In the genomic region with DNA sequence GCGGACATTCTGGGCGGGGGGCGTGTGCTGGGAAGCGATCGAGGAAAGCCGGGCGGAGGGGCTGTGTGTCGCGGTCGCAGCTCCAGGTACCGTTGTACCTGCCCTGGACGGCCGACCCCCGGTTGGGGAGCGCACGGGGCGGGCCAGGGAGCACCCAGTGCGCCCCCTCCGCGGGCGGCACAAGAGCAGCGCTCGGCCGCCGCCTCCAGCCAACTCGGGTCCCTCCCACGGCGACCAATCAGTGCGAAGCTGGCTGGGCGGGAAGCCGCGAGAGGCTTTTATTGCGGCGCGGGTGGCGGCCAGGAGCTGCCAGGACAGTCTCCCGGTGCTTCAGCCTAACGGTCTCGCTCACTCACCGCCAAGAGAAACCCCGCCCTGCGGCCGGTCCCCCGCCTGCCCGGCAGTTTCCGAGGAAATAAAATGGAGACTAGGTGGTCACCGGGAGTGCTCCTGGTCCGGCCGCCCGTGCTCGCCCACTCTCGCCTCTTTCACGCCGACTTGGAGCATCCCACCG, we compare ENCODE assay signal across 10 cellular contexts. TPM values are rescaled to one million over a fixed set of nuclear protein-coding genes. Genes with fewer than 3 reads are reported as not detected.
DNase-seq lines count a peak whose midpoint lies in the region; ATAC-seq and TF ChIP-seq lines count a peak whose summit lies in the region.
"Had no signal": no experiment of that assay in that cellular context is flagged by ENCODE, and none has a peak within 500 bp of the region (broad histone marks: within the 10 kb centered on the region; RNA-seq: fewer than 3 reads in every experiment).

No MANE protein-coding gene starts in this region.

- H3K4me2 ChIP-seq in hepatocyte: peak overlapping the region; percentile 76

- DNase-seq in DMS79 (lab: John Stamatoyannopoulos, UW): peak; percentile 75
- DNase-seq in NCI-H146 treated with DMSO at 0.1 percent for 48 hours (lab: John Stamatoyannopoulos, UW; ENCODE audit: unreplicated experiment): peak; percentile 73
- DNase-seq in hepatocyte (ENCODE audit: low spot score): peak; percentile 63
- peak; percentile 29 for DNase-seq in progenitor cell of endocrine pancreas (ENCODE audit: low spot score, unreplicated experiment)

- peaks cover 10% of the 10 kb centered on the region for H3K79me2 ChIP-seq in hepatocyte

- peaks cover 56% of the 10 kb centered on the region for H3K27me3 ChIP-seq in hepatocyte

- peaks cover 6% of the 10 kb centered on the region for H3K4me1 Mint-ChIP-seq in activated T-helper 17 cell treated with anti-CD3 and anti-CD28 coated beads, Interleukin-2, amount 50 U/mL, for 72 hours
- peaks cover 16% of the 10 kb centered on the region for H3K4me1 Mint-ChIP-seq in progenitor cell of endocrine pancreas (ENCODE audit: low read depth)

- WGBS in hepatocyte (ENCODE audit: low lambda C conversion rate, missing lambda C conversion rate): 1% methylated on average over 45 of the region's 55 CpGs

- H3K9me2 ChIP-seq in hepatocyte (replicated peaks; ENCODE audit: insufficient read depth): no peaks in the 10 kb centered on the region

- no peak for TF ChIP-seq CTCF in hepatocyte (IDR thresholded peaks at IDR 0.05; ENCODE audit: poor library complexity)
- TF ChIP-seq CTCF in progenitor cell of endocrine pancreas (IDR thresholded peaks at IDR 0.05; ENCODE audit: unreplicated experiment): no peak

- H3K27me3 Mint-ChIP-seq in activated T-helper 17 cell treated with anti-CD3 and anti-CD28 coated beads, Interleukin-2, amount 50 U/mL, for 72 hours: peaks cover 49% of the 10 kb centered on the region
- peaks cover 64% of the 10 kb centered on the region for H3K27me3 Mint-ChIP-seq in progenitor cell of endocrine pancreas

- H3K9me3 ChIP-seq in hepatocyte (ENCODE audit: low read depth): no peaks in the 10 kb centered on the region

- H3K9me3 Mint-ChIP-seq in activated T-helper 17 cell treated with anti-CD3 and anti-CD28 coated beads, Interleukin-2, amount 50 U/mL, for 72 hours: no peaks in the 10 kb centered on the region
- no peaks in the 10 kb centered on the region for H3K9me3 Mint-ChIP-seq in progenitor cell of endocrine pancreas (ENCODE audit: low read depth)
- H3K9me3 Mint-ChIP-seq: memory B cell had no signal

- no peaks in the 10 kb centered on the region for H4K20me1 ChIP-seq in hepatocyte (ENCODE audit: insufficient read depth, poor library complexity, severe bottlenecking)

- no peak for ATAC-seq in activated T-helper 17 cell treated with anti-CD3 and anti-CD28 coated beads, Interleukin-2, amount 50 U/mL, for 72 hours (replicated peaks)
- ATAC-seq in GM18858 (IDR thresholded peaks at IDR 0.05; ENCODE audit: unreplicated experiment) (no peak), GM21360 (IDR thresholded peaks at IDR 0.05; ENCODE audit: unreplicated experiment) (no peak), GM21367 (IDR thresholded peaks at IDR 0.05; ENCODE audit: unreplicated experiment) (no peak)

- no peaks in the 10 kb centered on the region for H3K4me1 ChIP-seq in hepatocyte (ENCODE audit: insufficient read depth)

- no peak overlapping the region for H3K27ac ChIP-seq in hepatocyte

- H3K36me3 ChIP-seq in hepatocyte (replicated peaks; ENCODE audit: insufficient read depth, low read depth): no peaks in the 10 kb centered on the region

- peak overlapping the region; percentile 49 for H2AFZ ChIP-seq in hepatocyte

- H3K36me3 Mint-ChIP-seq in activated T-helper 17 cell treated with anti-CD3 and anti-CD28 coated beads, Interleukin-2, amount 50 U/mL, for 72 hours (ENCODE audit: low read depth): no peaks in the 10 kb centered on the region
- H3K36me3 Mint-ChIP-seq in progenitor cell of endocrine pancreas (ENCODE audit: insufficient read depth): no peaks in the 10 kb centered on the region
- H3K36me3 Mint-ChIP-seq: IgD-negative memory B cell had no signal

- no peak overlapping the region for H3K27ac Mint-ChIP-seq in activated T-helper 17 cell treated with anti-CD3 and anti-CD28 coated beads, Interleukin-2, amount 50 U/mL, for 72 hours
- H3K27ac Mint-ChIP-seq in progenitor cell of endocrine pancreas: no peak overlapping the region
- H3K27ac Mint-ChIP-seq: IgD-negative memory B cell, memory B cell had no signal

- H3K4me3 Mint-ChIP-seq in activated T-helper 17 cell treated with anti-CD3 and anti-CD28 coated beads, Interleukin-2, amount 50 U/mL, for 72 hours: peak overlapping the region; percentile 74
- peak overlapping the region; percentile 81 for H3K4me3 Mint-ChIP-seq in progenitor cell of endocrine pancreas (ENCODE audit: low read depth)

- H3K4me3 ChIP-seq in hepatocyte: peak overlapping the region; percentile 39

RNA-seq across cellular contexts. Expression of a gene that starts 1.7 kb away (rescaled TPM):
- not detected for total RNA-seq in activated T-helper 17 cell treated with anti-CD3 and anti-CD28 coated beads, Interleukin-2, amount 50 U/mL, for 72 hours
- total RNA-seq in hepatocyte (25.6 and 27.2 TPM in 2 replicates), progenitor cell of endocrine pancreas (17.8 and 27.3 TPM in 2 replicates)
- polyA plus RNA-seq in hepatocyte: 12.4 and 15.0 TPM in 2 replicates
- polyA plus RNA-seq: IgD-negative memory B cell had no signal

Comparison
In these comparisons a context has a peak if more than half of its experiments do, and no peak if none do; other contexts are left out.
1. RNA of a gene that starts 1.7 kb away (total RNA-seq): 17.8 to 27.3 TPM in progenitor cell of endocrine pancreas and 25.6 to 27.2 TPM in hepatocyte; not detected in activated T-helper 17 cell treated with anti-CD3 and anti-CD28 coated beads, Interleukin-2, amount 50 U/mL, for 72 hours; every median in the first group is over 10 times any median in the second.
2. Peak in every context shown above with its lines, with median percentiles within 50 percentile points of each other: DNase-seq.